Comparison of ENCODE assay signal across 24 cellular contexts in the genomic region with DNA sequence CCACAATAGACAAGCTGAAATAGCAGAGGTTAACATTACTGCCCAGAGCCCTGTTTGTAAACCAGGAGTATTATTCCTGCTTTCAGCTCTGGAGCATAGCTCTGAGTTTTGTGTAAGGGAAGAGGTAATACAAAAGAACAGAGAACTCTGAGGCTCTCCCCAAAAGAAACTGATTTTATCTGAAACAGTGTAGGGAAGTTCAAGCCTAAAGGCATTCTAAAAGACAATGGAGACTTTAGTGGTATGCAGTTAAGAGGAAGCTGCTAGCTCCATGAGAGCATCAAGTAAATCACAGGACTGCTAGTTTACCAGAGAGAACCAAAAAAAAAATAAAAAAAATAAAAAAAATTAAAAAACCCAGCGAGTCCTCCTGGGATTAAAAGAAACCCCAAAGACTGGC.
"Had no signal": no experiment of that assay in that cellular context is flagged by ENCODE, and none has a peak within 500 bp of the region (broad histone marks: within the 10 kb centered on the region; RNA-seq: fewer than 3 reads in every experiment).

No MANE protein-coding gene starts in this region.

- H3K4me2 ChIP-seq: neural progenitor cell had no signal

- H3K4me3 ChIP-seq: neural progenitor cell, ovary, psoas muscle, right lobe of liver, sigmoid colon, stomach, thoracic aorta, thyroid gland, tibial nerve, upper lobe of right lung, uterus had no signal

- H3K79me2 ChIP-seq: parathyroid adenoma had no signal

- H3K27me3 ChIP-seq: neural progenitor cell, ovary, right lobe of liver, sigmoid colon, stomach, thyroid gland, tibial nerve, upper lobe of right lung, uterus had no signal

- H2AFZ ChIP-seq: neural progenitor cell, parathyroid adenoma had no signal

- DNase-seq: natural killer cell; occipital lobe; ovary; posterior cingulate gyrus; psoas muscle; right cardiac atrium; right lobe of liver; sigmoid colon; small intestine; stimulated activated CD4-positive, alpha-beta T cell treated with anti-CD3 and anti-CD28 coated beads, Interleukin-15, amount 100 ng/mL, for 24 hours; stimulated activated CD4-positive, alpha-beta T cell treated with anti-CD3 and anti-CD28 coated beads, Interleukin-2, amount 100 ng/mL, for 24 hours; stimulated activated CD4-positive, alpha-beta T cell treated with anti-CD3 and anti-CD28 coated beads, Interleukin-2, amount 100 ng/mL, for 48 hours; stimulated activated CD4-positive, alpha-beta T cell treated with anti-CD3 and anti-CD28 coated beads, Interleukin-4, amount 100 ng/mL, for 24 hours; stimulated activated naive B cell treated with anti-CD40 and anti-IgM and Interleukin-4, amounts not matched to agents 10 μg/mL and 1 μg/mL and 100 μg/mL, for 72 hours; stimulated activated naive CD4-positive, alpha-beta T cell treated with Interleukin-2 at 50 U/mL for 16 hours; stomach; thyroid gland; upper lobe of right lung; uterus had no signal

- H3K27ac ChIP-seq: neural progenitor cell, ovary, parathyroid adenoma, psoas muscle, right lobe of liver, sigmoid colon, stomach, thoracic aorta, thyroid gland, tibial nerve, upper lobe of right lung, uterus had no signal

- H3K36me3 ChIP-seq: neural progenitor cell, ovary, right lobe of liver, sigmoid colon, stomach, thoracic aorta, thyroid gland, tibial nerve, upper lobe of right lung, uterus had no signal

- ATAC-seq: natural killer cell; psoas muscle; right cardiac atrium; right lobe of liver; stimulated activated effector memory CD8-positive, alpha-beta T cell treated with anti-CD3 and anti-CD28 coated beads, Interleukin-12 subunit alpha, Interleukin-12 subunit beta, amount 100 ng/mL, for 72 hours; stimulated activated naive B cell treated with anti-CD40 and anti-IgM and Interleukin-4, amounts not matched to agents 10 μg/mL and 1 μg/mL and 100 μg/mL, for 72 hours; upper lobe of right lung had no signal

- H3K9me3 ChIP-seq: ovary, psoas muscle, right lobe of liver, sigmoid colon, thoracic aorta, thyroid gland, upper lobe of right lung, uterus had no signal

- H3K4me1 ChIP-seq: parathyroid adenoma, psoas muscle, right lobe of liver, sigmoid colon, stomach, upper lobe of right lung, uterus had no signal

- H3K9ac ChIP-seq: neural progenitor cell, parathyroid adenoma had no signal
